Comparison of ENCODE assay signal across 1 cellular context in the genomic region with DNA sequence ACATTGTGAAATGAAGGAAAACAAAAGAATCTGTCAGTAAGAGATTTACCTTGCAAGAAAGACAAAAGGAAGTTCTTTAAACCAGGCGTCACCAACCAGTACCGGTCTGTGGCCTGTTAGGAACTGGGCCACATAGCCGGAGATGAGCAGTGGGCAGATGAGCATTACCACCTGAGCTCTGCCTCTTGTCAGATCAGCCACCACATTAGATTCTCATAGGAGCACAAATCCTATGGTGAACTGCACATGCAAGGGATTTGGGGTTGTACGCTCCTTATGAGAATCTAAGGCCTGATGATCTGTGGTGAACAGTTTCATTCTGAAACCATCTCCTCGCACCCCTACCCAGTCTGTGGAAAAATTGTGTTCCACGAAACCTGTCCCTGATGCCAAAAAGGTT.
TF ChIP-seq lines count a peak whose summit lies in the region.

No MANE protein-coding gene starts in this region.

TF ChIP-seq in GM23338, 12 proteins besides CTCF, POLR2A, EP300 and RAD21 (continued from another document):
- TF ChIP-seq, protein P1, sequence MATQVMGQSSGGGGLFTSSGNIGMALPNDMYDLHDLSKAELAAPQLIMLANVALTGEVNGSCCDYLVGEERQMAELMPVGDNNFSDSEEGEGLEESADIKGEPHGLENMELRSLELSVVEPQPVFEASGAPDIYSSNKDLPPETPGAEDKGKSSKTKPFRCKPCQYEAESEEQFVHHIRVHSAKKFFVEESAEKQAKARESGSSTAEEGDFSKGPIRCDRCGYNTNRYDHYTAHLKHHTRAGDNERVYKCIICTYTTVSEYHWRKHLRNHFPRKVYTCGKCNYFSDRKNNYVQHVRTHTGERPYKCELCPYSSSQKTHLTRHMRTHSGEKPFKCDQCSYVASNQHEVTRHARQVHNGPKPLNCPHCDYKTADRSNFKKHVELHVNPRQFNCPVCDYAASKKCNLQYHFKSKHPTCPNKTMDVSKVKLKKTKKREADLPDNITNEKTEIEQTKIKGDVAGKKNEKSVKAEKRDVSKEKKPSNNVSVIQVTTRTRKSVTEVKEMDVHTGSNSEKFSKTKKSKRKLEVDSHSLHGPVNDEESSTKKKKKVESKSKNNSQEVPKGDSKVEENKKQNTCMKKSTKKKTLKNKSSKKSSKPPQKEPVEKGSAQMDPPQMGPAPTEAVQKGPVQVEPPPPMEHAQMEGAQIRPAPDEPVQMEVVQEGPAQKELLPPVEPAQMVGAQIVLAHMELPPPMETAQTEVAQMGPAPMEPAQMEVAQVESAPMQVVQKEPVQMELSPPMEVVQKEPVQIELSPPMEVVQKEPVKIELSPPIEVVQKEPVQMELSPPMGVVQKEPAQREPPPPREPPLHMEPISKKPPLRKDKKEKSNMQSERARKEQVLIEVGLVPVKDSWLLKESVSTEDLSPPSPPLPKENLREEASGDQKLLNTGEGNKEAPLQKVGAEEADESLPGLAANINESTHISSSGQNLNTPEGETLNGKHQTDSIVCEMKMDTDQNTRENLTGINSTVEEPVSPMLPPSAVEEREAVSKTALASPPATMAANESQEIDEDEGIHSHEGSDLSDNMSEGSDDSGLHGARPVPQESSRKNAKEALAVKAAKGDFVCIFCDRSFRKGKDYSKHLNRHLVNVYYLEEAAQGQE (IDR thresholded peaks at IDR 0.05; ENCODE audit: unreplicated experiment) = no peak
- TF ChIP-seq, protein P2, sequence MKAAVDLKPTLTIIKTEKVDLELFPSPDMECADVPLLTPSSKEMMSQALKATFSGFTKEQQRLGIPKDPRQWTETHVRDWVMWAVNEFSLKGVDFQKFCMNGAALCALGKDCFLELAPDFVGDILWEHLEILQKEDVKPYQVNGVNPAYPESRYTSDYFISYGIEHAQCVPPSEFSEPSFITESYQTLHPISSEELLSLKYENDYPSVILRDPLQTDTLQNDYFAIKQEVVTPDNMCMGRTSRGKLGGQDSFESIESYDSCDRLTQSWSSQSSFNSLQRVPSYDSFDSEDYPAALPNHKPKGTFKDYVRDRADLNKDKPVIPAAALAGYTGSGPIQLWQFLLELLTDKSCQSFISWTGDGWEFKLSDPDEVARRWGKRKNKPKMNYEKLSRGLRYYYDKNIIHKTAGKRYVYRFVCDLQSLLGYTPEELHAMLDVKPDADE (IDR thresholded peaks at IDR 0.05) = no peak
- TF ChIP-seq, protein P3, sequence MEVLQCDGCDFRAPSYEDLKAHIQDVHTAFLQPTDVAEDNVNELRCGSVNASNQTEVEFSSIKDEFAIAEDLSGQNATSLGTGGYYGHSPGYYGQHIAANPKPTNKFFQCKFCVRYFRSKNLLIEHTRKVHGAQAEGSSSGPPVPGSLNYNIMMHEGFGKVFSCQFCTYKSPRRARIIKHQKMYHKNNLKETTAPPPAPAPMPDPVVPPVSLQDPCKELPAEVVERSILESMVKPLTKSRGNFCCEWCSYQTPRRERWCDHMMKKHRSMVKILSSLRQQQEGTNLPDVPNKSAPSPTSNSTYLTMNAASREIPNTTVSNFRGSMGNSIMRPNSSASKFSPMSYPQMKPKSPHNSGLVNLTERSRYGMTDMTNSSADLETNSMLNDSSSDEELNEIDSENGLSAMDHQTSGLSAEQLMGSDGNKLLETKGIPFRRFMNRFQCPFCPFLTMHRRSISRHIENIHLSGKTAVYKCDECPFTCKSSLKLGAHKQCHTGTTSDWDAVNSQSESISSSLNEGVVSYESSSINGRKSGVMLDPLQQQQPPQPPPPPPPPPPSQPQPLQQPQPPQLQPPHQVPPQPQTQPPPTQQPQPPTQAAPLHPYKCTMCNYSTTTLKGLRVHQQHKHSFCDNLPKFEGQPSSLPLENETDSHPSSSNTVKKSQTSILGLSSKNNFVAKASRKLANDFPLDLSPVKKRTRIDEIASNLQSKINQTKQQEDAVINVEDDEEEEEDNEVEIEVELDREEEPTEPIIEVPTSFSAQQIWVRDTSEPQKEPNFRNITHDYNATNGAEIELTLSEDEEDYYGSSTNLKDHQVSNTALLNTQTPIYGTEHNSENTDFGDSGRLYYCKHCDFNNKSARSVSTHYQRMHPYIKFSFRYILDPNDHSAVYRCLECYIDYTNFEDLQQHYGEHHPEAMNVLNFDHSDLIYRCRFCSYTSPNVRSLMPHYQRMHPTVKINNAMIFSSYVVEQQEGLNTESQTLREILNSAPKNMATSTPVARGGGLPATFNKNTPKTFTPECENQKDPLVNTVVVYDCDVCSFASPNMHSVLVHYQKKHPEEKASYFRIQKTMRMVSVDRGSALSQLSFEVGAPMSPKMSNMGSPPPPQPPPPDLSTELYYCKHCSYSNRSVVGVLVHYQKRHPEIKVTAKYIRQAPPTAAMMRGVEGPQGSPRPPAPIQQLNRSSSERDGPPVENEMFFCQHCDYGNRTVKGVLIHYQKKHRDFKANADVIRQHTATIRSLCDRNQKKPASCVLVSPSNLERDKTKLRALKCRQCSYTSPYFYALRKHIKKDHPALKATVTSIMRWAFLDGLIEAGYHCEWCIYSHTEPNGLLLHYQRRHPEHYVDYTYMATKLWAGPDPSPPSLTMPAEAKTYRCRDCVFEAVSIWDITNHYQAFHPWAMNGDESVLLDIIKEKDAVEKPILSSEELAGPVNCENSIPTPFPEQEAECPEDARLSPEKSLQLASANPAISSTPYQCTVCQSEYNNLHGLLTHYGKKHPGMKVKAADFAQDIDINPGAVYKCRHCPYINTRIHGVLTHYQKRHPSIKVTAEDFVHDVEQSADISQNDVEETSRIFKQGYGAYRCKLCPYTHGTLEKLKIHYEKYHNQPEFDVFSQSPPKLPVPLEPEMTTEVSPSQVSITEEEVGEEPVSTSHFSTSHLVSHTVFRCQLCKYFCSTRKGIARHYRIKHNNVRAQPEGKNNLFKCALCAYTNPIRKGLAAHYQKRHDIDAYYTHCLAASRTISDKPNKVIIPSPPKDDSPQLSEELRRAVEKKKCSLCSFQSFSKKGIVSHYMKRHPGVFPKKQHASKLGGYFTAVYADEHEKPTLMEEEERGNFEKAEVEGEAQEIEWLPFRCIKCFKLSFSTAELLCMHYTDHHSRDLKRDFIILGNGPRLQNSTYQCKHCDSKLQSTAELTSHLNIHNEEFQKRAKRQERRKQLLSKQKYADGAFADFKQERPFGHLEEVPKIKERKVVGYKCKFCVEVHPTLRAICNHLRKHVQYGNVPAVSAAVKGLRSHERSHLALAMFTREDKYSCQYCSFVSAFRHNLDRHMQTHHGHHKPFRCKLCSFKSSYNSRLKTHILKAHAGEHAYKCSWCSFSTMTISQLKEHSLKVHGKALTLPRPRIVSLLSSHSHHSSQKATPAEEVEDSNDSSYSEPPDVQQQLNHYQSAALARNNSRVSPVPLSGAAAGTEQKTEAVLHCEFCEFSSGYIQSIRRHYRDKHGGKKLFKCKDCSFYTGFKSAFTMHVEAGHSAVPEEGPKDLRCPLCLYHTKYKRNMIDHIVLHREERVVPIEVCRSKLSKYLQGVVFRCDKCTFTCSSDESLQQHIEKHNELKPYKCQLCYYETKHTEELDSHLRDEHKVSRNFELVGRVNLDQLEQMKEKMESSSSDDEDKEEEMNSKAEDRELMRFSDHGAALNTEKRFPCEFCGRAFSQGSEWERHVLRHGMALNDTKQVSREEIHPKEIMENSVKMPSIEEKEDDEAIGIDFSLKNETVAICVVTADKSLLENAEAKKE (CRISPR knock-in tag; IDR thresholded peaks at IDR 0.05) = no peak
